2 cellular contexts compared by ENCODE assay signal in genomic region chr5:177347699-177348098, GRCh38.
A peak's percentile ranks its signal among the peaks of the same experiment; 100 is the strongest.
TF ChIP-seq lines count a peak whose summit lies in the region.

No MANE protein-coding gene starts in this region.

TF ChIP-seq in HEK293, 187 proteins besides CTCF, POLR2A, EP300 and RAD21:
- TF ChIP-seq KLF10 (tag by site-specific recombination; IDR thresholded peaks at IDR 0.05) (no peak), ZNF473 (tag by site-specific recombination; IDR thresholded peaks at IDR 0.05) (no peak), ZNF121 (tag by site-specific recombination; IDR thresholded peaks at IDR 0.05) (peak; percentile 94)

TF ChIP-seq in GM12878, 131 proteins besides CTCF, POLR2A, EP300 and RAD21:
- TF ChIP-seq NFIC (IDR thresholded peaks at IDR 0.05; ENCODE audit: low read depth, low read length) (no peak), TBL1XR1 (IDR thresholded peaks at IDR 0.05; ENCODE audit: low read depth, low read length) (no peak), CUX1 (IDR thresholded peaks at IDR 0.05; ENCODE audit: insufficient replicate concordance, low read depth, low read length) (no peak), KAT2A (conservative IDR thresholded peaks at IDR 0.05; ENCODE audit: control insufficient read depth, low read depth, low read length) (no peak), TCF7 (IDR thresholded peaks at IDR 0.05; ENCODE audit: borderline replicate concordance) (no peak), SIN3A (IDR thresholded peaks at IDR 0.05; ENCODE audit: low read depth, low read length) (no peak), ZNF384 (IDR thresholded peaks at IDR 0.05; ENCODE audit: borderline replicate concordance, low read depth, low read length) (no peak), WRNIP1 (IDR thresholded peaks at IDR 0.05; ENCODE audit: borderline replicate concordance, low read depth, low read length) (no peak), ZNF24 (IDR thresholded peaks at IDR 0.05) (no peak), HDGF (IDR thresholded peaks at IDR 0.05) (no peak)
- TF ChIP-seq, protein P1, sequence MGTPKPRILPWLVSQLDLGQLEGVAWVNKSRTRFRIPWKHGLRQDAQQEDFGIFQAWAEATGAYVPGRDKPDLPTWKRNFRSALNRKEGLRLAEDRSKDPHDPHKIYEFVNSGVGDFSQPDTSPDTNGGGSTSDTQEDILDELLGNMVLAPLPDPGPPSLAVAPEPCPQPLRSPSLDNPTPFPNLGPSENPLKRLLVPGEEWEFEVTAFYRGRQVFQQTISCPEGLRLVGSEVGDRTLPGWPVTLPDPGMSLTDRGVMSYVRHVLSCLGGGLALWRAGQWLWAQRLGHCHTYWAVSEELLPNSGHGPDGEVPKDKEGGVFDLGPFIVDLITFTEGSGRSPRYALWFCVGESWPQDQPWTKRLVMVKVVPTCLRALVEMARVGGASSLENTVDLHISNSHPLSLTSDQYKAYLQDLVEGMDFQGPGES (IDR thresholded peaks at IDR 0.05) = no peak
- TF ChIP-seq, protein P2, sequence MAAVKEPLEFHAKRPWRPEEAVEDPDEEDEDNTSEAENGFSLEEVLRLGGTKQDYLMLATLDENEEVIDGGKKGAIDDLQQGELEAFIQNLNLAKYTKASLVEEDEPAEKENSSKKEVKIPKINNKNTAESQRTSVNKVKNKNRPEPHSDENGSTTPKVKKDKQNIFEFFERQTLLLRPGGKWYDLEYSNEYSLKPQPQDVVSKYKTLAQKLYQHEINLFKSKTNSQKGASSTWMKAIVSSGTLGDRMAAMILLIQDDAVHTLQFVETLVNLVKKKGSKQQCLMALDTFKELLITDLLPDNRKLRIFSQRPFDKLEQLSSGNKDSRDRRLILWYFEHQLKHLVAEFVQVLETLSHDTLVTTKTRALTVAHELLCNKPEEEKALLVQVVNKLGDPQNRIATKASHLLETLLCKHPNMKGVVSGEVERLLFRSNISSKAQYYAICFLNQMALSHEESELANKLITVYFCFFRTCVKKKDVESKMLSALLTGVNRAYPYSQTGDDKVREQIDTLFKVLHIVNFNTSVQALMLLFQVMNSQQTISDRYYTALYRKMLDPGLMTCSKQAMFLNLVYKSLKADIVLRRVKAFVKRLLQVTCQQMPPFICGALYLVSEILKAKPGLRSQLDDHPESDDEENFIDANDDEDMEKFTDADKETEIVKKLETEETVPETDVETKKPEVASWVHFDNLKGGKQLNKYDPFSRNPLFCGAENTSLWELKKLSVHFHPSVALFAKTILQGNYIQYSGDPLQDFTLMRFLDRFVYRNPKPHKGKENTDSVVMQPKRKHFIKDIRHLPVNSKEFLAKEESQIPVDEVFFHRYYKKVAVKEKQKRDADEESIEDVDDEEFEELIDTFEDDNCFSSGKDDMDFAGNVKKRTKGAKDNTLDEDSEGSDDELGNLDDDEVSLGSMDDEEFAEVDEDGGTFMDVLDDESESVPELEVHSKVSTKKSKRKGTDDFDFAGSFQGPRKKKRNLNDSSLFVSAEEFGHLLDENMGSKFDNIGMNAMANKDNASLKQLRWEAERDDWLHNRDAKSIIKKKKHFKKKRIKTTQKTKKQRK (IDR thresholded peaks at IDR 0.05; ENCODE audit: low read depth, low read length) = no peak
- TF ChIP-seq, protein P3, sequence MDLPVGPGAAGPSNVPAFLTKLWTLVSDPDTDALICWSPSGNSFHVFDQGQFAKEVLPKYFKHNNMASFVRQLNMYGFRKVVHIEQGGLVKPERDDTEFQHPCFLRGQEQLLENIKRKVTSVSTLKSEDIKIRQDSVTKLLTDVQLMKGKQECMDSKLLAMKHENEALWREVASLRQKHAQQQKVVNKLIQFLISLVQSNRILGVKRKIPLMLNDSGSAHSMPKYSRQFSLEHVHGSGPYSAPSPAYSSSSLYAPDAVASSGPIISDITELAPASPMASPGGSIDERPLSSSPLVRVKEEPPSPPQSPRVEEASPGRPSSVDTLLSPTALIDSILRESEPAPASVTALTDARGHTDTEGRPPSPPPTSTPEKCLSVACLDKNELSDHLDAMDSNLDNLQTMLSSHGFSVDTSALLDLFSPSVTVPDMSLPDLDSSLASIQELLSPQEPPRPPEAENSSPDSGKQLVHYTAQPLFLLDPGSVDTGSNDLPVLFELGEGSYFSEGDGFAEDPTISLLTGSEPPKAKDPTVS (IDR thresholded peaks at IDR 0.05; ENCODE audit: low read depth, low read length) = no peak
